In the genomic region with DNA sequence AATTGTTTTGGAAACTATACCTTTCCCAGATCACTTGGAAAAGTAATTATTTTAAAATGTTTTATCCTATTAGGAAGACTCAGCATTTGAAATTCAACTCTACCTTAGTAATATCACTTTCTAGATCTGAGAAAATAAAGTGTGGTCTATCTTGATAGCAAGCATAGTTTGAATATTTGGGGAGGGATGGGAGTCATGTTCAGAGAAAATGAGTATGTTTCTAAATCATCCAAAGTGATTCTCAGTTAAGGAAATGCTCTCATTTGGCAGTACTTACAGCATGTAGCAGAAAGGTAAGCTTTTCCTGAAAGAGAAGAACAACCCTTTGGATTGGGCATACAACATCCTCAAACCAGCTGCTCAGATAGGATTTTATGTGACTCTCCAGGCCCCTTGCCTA, we compare ENCODE assay signal across 20 cellular contexts. TPM values are rescaled to one million over a fixed set of nuclear protein-coding genes. Genes with fewer than 3 reads are reported as not detected.
DNase-seq lines count a peak whose midpoint lies in the region; ATAC-seq, FAIRE-seq and TF ChIP-seq lines count a peak whose summit lies in the region.
"Had no signal": no experiment of that assay in that cellular context is flagged by ENCODE, and none has a peak within 500 bp of the region (broad histone marks: within the 10 kb centered on the region; RNA-seq: fewer than 3 reads in every experiment).

No MANE protein-coding gene starts in this region.

- H3F3A ChIP-seq in PC-3 (ENCODE audit: low read length, unreplicated experiment), result no peaks in the 10 kb centered on the region

- peaks cover 35% of the 10 kb centered on the region for H3K36me3 Mint-ChIP-seq in T-helper 2 cell treated with Interferon-gamma antibody and Interleukin-4, amounts not matched to agents 5 μg/mL and 100 μg/mL, for 36 hours (ENCODE audit: low read depth)
- H3K36me3 Mint-ChIP-seq in astrocyte (ENCODE audit: low read depth, unreplicated experiment), result peaks cover 6% of the 10 kb centered on the region

- no peaks in the 10 kb centered on the region for H3K9me3 Mint-ChIP-seq in T-helper 2 cell treated with Interferon-gamma antibody and Interleukin-4, amounts not matched to agents 5 μg/mL and 100 μg/mL, for 36 hours
- no peaks in the 10 kb centered on the region for H3K9me3 Mint-ChIP-seq in astrocyte (ENCODE audit: unreplicated experiment)
- H3K9me3 Mint-ChIP-seq: CD4-positive, alpha-beta memory T cell; H9 had no signal

- H4K20me1 ChIP-seq in astrocyte (ENCODE audit: insufficient read depth, low read length), result no peaks in the 10 kb centered on the region
- no peaks in the 10 kb centered on the region for H4K20me1 ChIP-seq in osteoblast (ENCODE audit: insufficient read depth, low read length)
- H4K20me1 ChIP-seq in Karpas-422 (ENCODE audit: insufficient read depth, low read depth, low read length), result no peaks in the 10 kb centered on the region
- no peaks in the 10 kb centered on the region for H4K20me1 ChIP-seq in PC-3 (ENCODE audit: low read length)

- H3K4me1 ChIP-seq in astrocyte (ENCODE audit: insufficient read depth, low read length), result peaks cover 6% of the 10 kb centered on the region
- peaks cover 11% of the 10 kb centered on the region for H3K4me1 ChIP-seq in osteoblast (ENCODE audit: insufficient read depth, low read length)
- 0 out of 2 replicates have a peak, but pooled peaks cover 3% of the 10 kb centered on the region for H3K4me1 ChIP-seq in Karpas-422 (ENCODE audit: low read length)
- no peaks in the 10 kb centered on the region for H3K4me1 ChIP-seq in PC-3 (ENCODE audit: insufficient read depth, low read length)

- H3K36me3 ChIP-seq in astrocyte (ENCODE audit: insufficient read depth, low read length) (peaks cover 4% of the 10 kb centered on the region), osteoblast (ENCODE audit: insufficient read depth, low read length) (peaks cover 9% of the 10 kb centered on the region), Karpas-422 (ENCODE audit: insufficient read depth, low read length) (peaks cover 17% of the 10 kb centered on the region; the same call in 1 of the 2 replicates), PC-3 (ENCODE audit: low read depth, low read length) (peaks cover 10% of the 10 kb centered on the region; the same call in 1 of the 2 replicates)

- ATAC-seq in PC-3 (no peak), HG02759 (IDR thresholded peaks at IDR 0.05; ENCODE audit: unreplicated experiment) (no peak)

- H3K27ac Mint-ChIP-seq in T-helper 2 cell treated with Interferon-gamma antibody and Interleukin-4, amounts not matched to agents 5 μg/mL and 100 μg/mL, for 36 hours, result peak overlapping the region; percentile 26
- peak overlapping the region; percentile 59 for H3K27ac Mint-ChIP-seq in astrocyte (ENCODE audit: unreplicated experiment)
- H3K27ac Mint-ChIP-seq: B cell; CD4-positive, alpha-beta memory T cell; H9 had no signal

- H3K79me2 ChIP-seq in astrocyte (ENCODE audit: insufficient read depth, low read length) (no peaks in the 10 kb centered on the region), osteoblast (ENCODE audit: insufficient read depth, low read length) (no peaks in the 10 kb centered on the region), Karpas-422 (ENCODE audit: low read length) (0 out of 2 replicates have a peak, but pooled peaks cover 4% of the 10 kb centered on the region), PC-3 (ENCODE audit: low read length) (no peaks in the 10 kb centered on the region)

- H3K9me2 ChIP-seq in Karpas-422 (replicated peaks; ENCODE audit: insufficient read depth, low read length) (no peaks in the 10 kb centered on the region), PC-3 (replicated peaks; ENCODE audit: low read length) (no peaks in the 10 kb centered on the region)

- no peak for TF ChIP-seq CTCF in astrocyte (IDR thresholded peaks at IDR 0.05; ENCODE audit: insufficient read depth, low read depth, low read length)
- no peak for TF ChIP-seq CTCF in osteoblast (IDR thresholded peaks at IDR 0.05; ENCODE audit: extremely low read depth, low read depth, low read length)
- TF ChIP-seq CTCF in PC-3 (conservative IDR thresholded peaks at IDR 0.05; ENCODE audit: low read depth, low read length), result no peak

- no peaks in the 10 kb centered on the region for H3K27me3 Mint-ChIP-seq in T-helper 2 cell treated with Interferon-gamma antibody and Interleukin-4, amounts not matched to agents 5 μg/mL and 100 μg/mL, for 36 hours (ENCODE audit: low read depth)
- H3K27me3 Mint-ChIP-seq in astrocyte (ENCODE audit: low read depth, unreplicated experiment), result no peaks in the 10 kb centered on the region
- H3K27me3 Mint-ChIP-seq: B cell; CD4-positive, alpha-beta memory T cell had no signal

- DNase-seq in T-helper 2 cell treated with Interferon-gamma antibody and Interleukin-4, amounts not matched to agents 5 μg/mL and 100 μg/mL, for 36 hours (ENCODE audit: low spot score), result no peak
- DNase-seq in T-helper 2 cell (no peak), astrocyte (ENCODE audit: low read depth) (peak; percentile 39), osteoblast (ENCODE audit: insufficient read length, low spot score, missing footprints) (no peak), Karpas-422 (no peak), PC-3 (no peak)
- DNase-seq: 8988T; CD4-positive, alpha-beta memory T cell; COR-L47; DMS153; DMS79 treated with DMSO at 0.1 percent for 48 hours; GF-D8; GOT3; H9 had no signal

- H3K4me3 Mint-ChIP-seq in T-helper 2 cell treated with Interferon-gamma antibody and Interleukin-4, amounts not matched to agents 5 μg/mL and 100 μg/mL, for 36 hours, result no peak overlapping the region
- no peak overlapping the region for H3K4me3 Mint-ChIP-seq in astrocyte (ENCODE audit: unreplicated experiment)
- H3K4me3 Mint-ChIP-seq: B cell; CD4-positive, alpha-beta memory T cell; H9 had no signal

- no peak for FAIRE-seq in astrocyte (lab: Jason Lieb, UNC)
- FAIRE-seq: D721Med, GM19239 had no signal

- H3K27me3 ChIP-seq in astrocyte (ENCODE audit: insufficient read depth, low read length) (no peaks in the 10 kb centered on the region), osteoblast (ENCODE audit: insufficient read depth, low read length) (no peaks in the 10 kb centered on the region), Karpas-422 (ENCODE audit: low read length) (no peaks in the 10 kb centered on the region), PC-3 (ENCODE audit: low read length) (no peaks in the 10 kb centered on the region)

- H3K4me3 ChIP-seq in astrocyte (ENCODE audit: insufficient read depth, low read depth, low read length) (no peak overlapping the region), osteoblast (ENCODE audit: insufficient read depth, low read length) (no peak overlapping the region), Karpas-422 (ENCODE audit: low read length) (no peak overlapping the region), PC-3 (ENCODE audit: low read length) (no peak overlapping the region)

- POLR2A ChIA-PET in PC-3 (lab: Charles Lee; ENCODE audit: unreplicated experiment), result no interaction called here

- intact Hi-C loops in PC-3 (cut with micrococcal nuclease), result no loop called here

- peaks cover 35% of the 10 kb centered on the region for H3K4me1 Mint-ChIP-seq in T-helper 2 cell treated with Interferon-gamma antibody and Interleukin-4, amounts not matched to agents 5 μg/mL and 100 μg/mL, for 36 hours (ENCODE audit: low read depth)
- peaks cover 15% of the 10 kb centered on the region for H3K4me1 Mint-ChIP-seq in astrocyte (ENCODE audit: low read depth, unreplicated experiment)
- H3K4me1 Mint-ChIP-seq: H9 had no signal

- H3K9me3 ChIP-seq in astrocyte (ENCODE audit: insufficient read depth, low read depth, low read length) (no peaks in the 10 kb centered on the region), osteoblast (ENCODE audit: low read depth, low read length) (no peaks in the 10 kb centered on the region), Karpas-422 (ENCODE audit: low read length) (no peaks in the 10 kb centered on the region), PC-3 (ENCODE audit: low read length) (no peaks in the 10 kb centered on the region)

- H3K9ac ChIP-seq in astrocyte (ENCODE audit: low read length), result no peak overlapping the region
- H3K9ac ChIP-seq in Karpas-422 (ENCODE audit: low read length), result no peak overlapping the region
- no peak overlapping the region for H3K9ac ChIP-seq in PC-3 (ENCODE audit: low read length)

- BruUV-seq in PC-3 (replicated peaks; lab: Mats Ljungman, UMichigan), result no TSS peak

- no peak overlapping the region for H2AFZ ChIP-seq in astrocyte (ENCODE audit: low read depth, low read length)
- H2AFZ ChIP-seq in osteoblast (ENCODE audit: low read length), result no peak overlapping the region
- H2AFZ ChIP-seq in Karpas-422 (ENCODE audit: low read length), result no peak overlapping the region
- H2AFZ ChIP-seq in PC-3 (ENCODE audit: low read length), result no peak overlapping the region

- CTCF ChIA-PET in PC-3 (lab: Charles Lee), result interaction anchor here (0.7 kb wide), 1 partner anchor 128 kb away, joined by 3 read pairs; no protein-coding TSS in a partner anchor

- H3K27ac ChIP-seq in astrocyte (ENCODE audit: low read depth, low read length) (no peak overlapping the region), osteoblast (ENCODE audit: low read depth, low read length) (peak overlapping the region; percentile 30), Karpas-422 (ENCODE audit: low read length) (no peak overlapping the region), PC-3 (ENCODE audit: low read length) (no peak overlapping the region)
- H3K27ac ChIP-seq: C4-2B, HL-60 had no signal

- H3K4me2 ChIP-seq in astrocyte (ENCODE audit: low read length) (peak overlapping the region; percentile 14), osteoblast (ENCODE audit: insufficient read depth, low read length) (no peak overlapping the region), Karpas-422 (ENCODE audit: low read depth, low read length, poor library complexity, severe bottlenecking) (no peak overlapping the region), PC-3 (ENCODE audit: low read length) (no peak overlapping the region)

RNA-seq across cellular contexts. Expression of a gene that starts 6.9 kb away (rescaled TPM):
- total RNA-seq in astrocyte (15.3 and 16.2 TPM in 2 replicates), osteoblast (12.7 and 15.9 TPM in 2 replicates), PC-3 (2014; rRNA removed) (17.5 and 27.0 TPM in 2 replicates)
- 31.3 and 47.9 TPM in 2 replicates for total RNA-seq in Karpas-422 (2014; rRNA removed; shearing (Covaris generic); ENCODE audit: low replicate concordance)

RNA-seq across cellular contexts. Expression of a gene that starts 14.9 kb away (rescaled TPM):
- total RNA-seq in astrocyte, result 148 and 168 TPM in 2 replicates
- total RNA-seq in osteoblast, result 131 and 144 TPM in 2 replicates
- total RNA-seq in Karpas-422 (2014; rRNA removed; shearing (Covaris generic); ENCODE audit: low replicate concordance), result 115 and 219 TPM in 2 replicates
- 76.5 and 84.6 TPM in 2 replicates for total RNA-seq in PC-3 (2014; rRNA removed)
